ENCODE assay signal across 22 cellular contexts in genomic region chr9:38680827-38681226, GRCh38. TPM values are rescaled to one million over a fixed set of nuclear protein-coding genes. Genes with fewer than 3 reads are reported as not detected.
DNase-seq lines count a peak whose midpoint lies in the region; ATAC-seq, FAIRE-seq and TF ChIP-seq lines count a peak whose summit lies in the region.
"Had no signal": no experiment of that assay in that cellular context is flagged by ENCODE, and none has a peak within 500 bp of the region (broad histone marks: within the 10 kb centered on the region; RNA-seq: fewer than 3 reads in every experiment).

No MANE protein-coding gene starts in this region.

- peaks cover 19% of the 10 kb centered on the region for H3K4me1 ChIP-seq in endothelial cell of umbilical vein (ENCODE audit: control insufficient read depth, extremely low read depth, insufficient read depth, low read length)
- peaks cover 36% of the 10 kb centered on the region for H3K4me1 ChIP-seq in skeletal muscle satellite cell (ENCODE audit: control insufficient read depth, insufficient read depth, low read length)
- H3K4me1 ChIP-seq in effector memory CD4-positive, alpha-beta T cell (ENCODE audit: control insufficient read depth, insufficient read depth, low read length, poor library complexity, severe bottlenecking) = no peaks in the 10 kb centered on the region
- H3K4me1 ChIP-seq: adrenal gland had no signal

- POLR2A ChIA-PET in endothelial cell of umbilical vein (lab: Charles Lee) = no interaction called here

- no peaks in the 10 kb centered on the region for H3K9me3 ChIP-seq in endothelial cell of umbilical vein (replicated peaks; ENCODE audit: control insufficient read depth, insufficient read depth, low read length)
- no peaks in the 10 kb centered on the region for H3K9me3 ChIP-seq in skeletal muscle satellite cell (replicated peaks; ENCODE audit: low read length)
- no peaks in the 10 kb centered on the region for H3K9me3 ChIP-seq in effector memory CD4-positive, alpha-beta T cell (ENCODE audit: control insufficient read depth, low read length)
- H3K9me3 ChIP-seq: adrenal gland, testis had no signal

- FAIRE-seq in endothelial cell of umbilical vein (lab: Jason Lieb, UNC) = no peak

- TF ChIP-seq CTCF in endothelial cell of umbilical vein (IDR thresholded peaks at IDR 0.05; ENCODE audit: extremely low read depth in 1 of 2, insufficient read depth in 1 of 2, low read depth in 1 of 2, low read length in 2 of 2) = no peak
- TF ChIP-seq CTCF in lower leg skin (IDR thresholded peaks at IDR 0.05) = no peak

- H3K9ac ChIP-seq in endothelial cell of umbilical vein (replicated peaks; ENCODE audit: extremely low read depth, insufficient read depth, low read length) (no peak overlapping the region), skeletal muscle satellite cell (ENCODE audit: low read depth, low read length) (peak overlapping the region; percentile 38)

- CTCF ChIA-PET in endothelial cell of umbilical vein (lab: Charles Lee) = no interaction called here

- no peak overlapping the region for H2AFZ ChIP-seq in endothelial cell of umbilical vein (ENCODE audit: low read depth, low read length)

- no peak for TF ChIP-seq POLR2A in endothelial cell of umbilical vein (IDR thresholded peaks at IDR 0.05; ENCODE audit: low read depth, low read length)
- no peak for TF ChIP-seq POLR2A in GM18505 (IDR thresholded peaks at IDR 0.05; ENCODE audit: borderline replicate concordance, extremely low read depth, insufficient read depth, insufficient read length)
- no peak for TF ChIP-seq POLR2A in lower leg skin (IDR thresholded peaks at IDR 0.05)

- H3K27ac ChIP-seq in endothelial cell of umbilical vein (ENCODE audit: insufficient read depth, low read depth, low read length) = peak overlapping the region; percentile 86
- no peak overlapping the region for H3K27ac ChIP-seq in effector memory CD4-positive, alpha-beta T cell (ENCODE audit: insufficient read depth, low read length, poor library complexity, severe bottlenecking)
- H3K27ac ChIP-seq: adrenal gland, cardiac muscle cell, testis had no signal

- WGBS in lower leg skin, 2 donors = 73 to 93% methylated on average over 11 of the region's 11 CpGs

- H3K4me2 ChIP-seq in endothelial cell of umbilical vein (ENCODE audit: insufficient read depth, low read length) (no peak overlapping the region), skeletal muscle satellite cell (ENCODE audit: low read length) (peak overlapping the region; percentile 38)

- DNase-seq in EH (ENCODE audit: low read depth) = peak; percentile 52
- DNase-seq in NCI-H524 treated with DMSO at 0.1 percent for 48 hours (lab: John Stamatoyannopoulos, UW) = peak; percentile 67
- DNase-seq in endothelial cell of umbilical vein (ENCODE audit: low read depth, low spot score) = no peak
- DNase-seq in effector memory CD4-positive, alpha-beta T cell = no peak
- DNase-seq in lower leg skin (ENCODE audit: low spot score in 2 of 2) = no peak
- DNase-seq: activated CD4-positive, alpha-beta T cell treated with anti-CD3 and anti-CD28 coated beads, Interleukin-2, amount 10 ng/mL, durations not matched to agents 7 days and 5 days; activated gamma-delta T cell; adrenal gland; AML-193; COR-L47; HCEC 1CT; NCI-H1417; occipital lobe; T-cell; testis had no signal

- no peaks in the 10 kb centered on the region for H3K9me1 ChIP-seq in endothelial cell of umbilical vein (replicated peaks; ENCODE audit: control insufficient read depth, extremely low read depth, insufficient read depth, low read length)

- dilution Hi-C loops in endothelial cell of umbilical vein (cut with MboI; ENCODE audit: extremely low pct_ligation_motif_present, low sequenced_read_pairs) = no loop called here

- H3K27me3 ChIP-seq in endothelial cell of umbilical vein (ENCODE audit: control insufficient read depth in 2 of 2, insufficient read depth in 2 of 2, low read length in 2 of 2) (no peaks in the 10 kb centered on the region), skeletal muscle satellite cell (ENCODE audit: control insufficient read depth, insufficient read depth, low read length) (no peaks in the 10 kb centered on the region)
- H3K27me3 ChIP-seq in effector memory CD4-positive, alpha-beta T cell (replicated peaks; ENCODE audit: control insufficient read depth, insufficient read depth, low read length, poor library complexity, severe bottlenecking) = no peaks in the 10 kb centered on the region
- H3K27me3 ChIP-seq: adrenal gland, cardiac muscle cell, testis had no signal

- no peaks in the 10 kb centered on the region for H4K20me1 ChIP-seq in endothelial cell of umbilical vein (replicated peaks; ENCODE audit: control insufficient read depth, extremely low read depth, insufficient read depth, low read length)

- no TSS peak for BruUV-seq in endothelial cell of umbilical vein (replicated peaks; lab: Mats Ljungman, UMichigan)

- ATAC-seq in GM18505 (IDR thresholded peaks at IDR 0.05; ENCODE audit: unreplicated experiment) = no peak
- ATAC-seq: left lobe of liver, T-cell had no signal

- H3K36me3 ChIP-seq in endothelial cell of umbilical vein (ENCODE audit: control insufficient read depth in 2 of 2, extremely low read depth in 1 of 2, insufficient read depth in 2 of 2, low read length in 2 of 2) = no peaks in the 10 kb centered on the region
- no peaks in the 10 kb centered on the region for H3K36me3 ChIP-seq in skeletal muscle satellite cell (ENCODE audit: insufficient read depth, low read length)
- H3K36me3 ChIP-seq in effector memory CD4-positive, alpha-beta T cell (ENCODE audit: control insufficient read depth, insufficient read depth, low read length) = no peaks in the 10 kb centered on the region
- H3K36me3 ChIP-seq: adrenal gland, cardiac muscle cell had no signal

- no peaks in the 10 kb centered on the region for H3K79me2 ChIP-seq in endothelial cell of umbilical vein (ENCODE audit: control insufficient read depth, insufficient read depth, low read length)

- H3K4me3 ChIP-seq in endothelial cell of umbilical vein (replicated peaks in 1 of 3; ENCODE audit: insufficient read depth in 1 of 3, low read depth in 1 of 3, low read length in 3 of 3) (no peak overlapping the region), skeletal muscle satellite cell (ENCODE audit: low read length) (no peak overlapping the region), lower leg skin (ENCODE audit: low read depth, poor library complexity, severe bottlenecking) (no peak overlapping the region)
- no peak overlapping the region for H3K4me3 ChIP-seq in effector memory CD4-positive, alpha-beta T cell (ENCODE audit: insufficient read depth, low read depth, low read length, poor library complexity, severe bottlenecking)
- H3K4me3 ChIP-seq: adrenal gland, cardiac muscle cell, testis had no signal

- intact Hi-C loops in endothelial cell of umbilical vein (cut with micrococcal nuclease) = no loop called here
- intact Hi-C loops in lower leg skin (cut with DNase I; ENCODE audit: low total_unique reads) = no loop called here

TF ChIP-seq in endothelial cell of umbilical vein, 7 proteins besides CTCF, POLR2A, EP300 and RAD21:
- TF ChIP-seq FOS (IDR thresholded peaks at IDR 0.05; ENCODE audit: borderline replicate concordance, insufficient read depth, low read length) (no peak), MAX (IDR thresholded peaks at IDR 0.05; ENCODE audit: insufficient read depth, insufficient read length) (no peak), JUN (IDR thresholded peaks at IDR 0.05; ENCODE audit: borderline replicate concordance, insufficient read depth, insufficient read length, low read depth) (no peak), GATA2 (IDR thresholded peaks at IDR 0.05; ENCODE audit: insufficient read depth, insufficient read length, low read depth, low read length) (no peak), POLR2AphosphoS5 (IDR thresholded peaks at IDR 0.05; ENCODE audit: insufficient read depth, low read depth, low read length) (no peak), MYC (IDR thresholded peaks at IDR 0.05; ENCODE audit: low read depth, low read length) (no peak), EZH2 (IDR thresholded peaks at IDR 0.05; ENCODE audit: borderline replicate concordance, low read depth, low read length, severe bottlenecking) (no peak)

RNA-seq across cellular contexts. Expression of gene FAM240B, which starts 39.1 kb away (rescaled TPM):
- total RNA-seq in endothelial cell of umbilical vein (not detected in 2 replicates), lower leg skin (not detected)
- not detected in 2 replicates for polyA plus RNA-seq in endothelial cell of umbilical vein
- not detected in 2 replicates for polyA plus RNA-seq in endothelial cell of umbilical vein (2011; cell fraction: cytosol; rRNA removed)
- polyA plus RNA-seq in endothelial cell of umbilical vein (2011; cell fraction: nucleus; rRNA removed) = not detected in 2 replicates
- polyA plus RNA-seq in endothelial cell of umbilical vein (2012) = not detected in 2 replicates
- polyA minus RNA-seq in endothelial cell of umbilical vein = not detected in 2 replicates
- polyA minus RNA-seq in endothelial cell of umbilical vein (2011; cell fraction: cytosol; rRNA and poly(A)+ RNA removed) = not detected
- polyA minus RNA-seq in endothelial cell of umbilical vein (2011; cell fraction: nucleus; rRNA and poly(A)+ RNA removed) = not detected in 2 replicates
- not detected in 2 replicates for total RNA-seq in skeletal muscle satellite cell (2012; rRNA removed)
- total RNA-seq: activated CD4-positive, alpha-beta T cell treated with anti-CD3 and anti-CD28 coated beads, Interleukin-2, amount 10 ng/mL, durations not matched to agents 7 days and 5 days; adrenal gland; cardiac muscle cell; G401; left lobe of liver; occipital lobe; renal cortical epithelial cell; T-cell had no signal
- polyA plus RNA-seq: adrenal gland, cardiac muscle cell, esophagus had no signal

Comparison
In these comparisons a context has a peak if more than half of its experiments do, and no peak if none do; other contexts are left out.
1. DNase-seq: peak in EH (single experiment) and NCI-H524 treated with DMSO at 0.1 percent for 48 hours (single experiment); none in endothelial cell of umbilical vein (single experiment), effector memory CD4-positive, alpha-beta T cell (0 of 3) and lower leg skin (0 of 2).